Comparison of ENCODE assay signal across 10 cellular contexts in genomic region chr3:78919021-78919755, GRCh38.
DNase-seq lines count a peak whose midpoint lies in the region; ATAC-seq, FAIRE-seq and TF ChIP-seq lines count a peak whose summit lies in the region.
"Had no signal": no experiment of that assay in that cellular context is flagged by ENCODE, and none has a peak within 500 bp of the region (broad histone marks: within the 10 kb centered on the region; RNA-seq: fewer than 3 reads in every experiment).

No MANE protein-coding gene starts in this region.

- H3K4me1 Mint-ChIP-seq in activated CD8-positive, alpha-beta T cell treated with anti-CD3 and anti-CD28 coated beads for 36 hours (ENCODE audit: low read depth): no peaks in the 10 kb centered on the region
- H3K4me1 Mint-ChIP-seq in activated CD8-positive, alpha-beta T cell treated with anti-CD3 and anti-CD28 coated beads, Interleukin-2, amount 10 ng/mL, durations not matched to agents 7 days and 5 days (ENCODE audit: low read depth): no peaks in the 10 kb centered on the region
- peaks cover 14% of the 10 kb centered on the region for H3K4me1 Mint-ChIP-seq in type B pancreatic cell (ENCODE audit: unreplicated experiment)

- TF ChIP-seq CTCF in activated CD8-positive, alpha-beta T cell treated with anti-CD3 and anti-CD28 coated beads for 36 hours (IDR thresholded peaks at IDR 0.05): no peak
- TF ChIP-seq CTCF in type B pancreatic cell (conservative IDR thresholded peaks at IDR 0.05): no peak

- H3K27me3 Mint-ChIP-seq in activated CD8-positive, alpha-beta T cell treated with anti-CD3 and anti-CD28 coated beads for 36 hours: no peaks in the 10 kb centered on the region
- no peaks in the 10 kb centered on the region for H3K27me3 Mint-ChIP-seq in activated CD8-positive, alpha-beta T cell treated with anti-CD3 and anti-CD28 coated beads, Interleukin-2, amount 10 ng/mL, durations not matched to agents 7 days and 5 days (ENCODE audit: low read depth)
- no peaks in the 10 kb centered on the region for H3K27me3 Mint-ChIP-seq in type B pancreatic cell

- peak; percentile 13 for DNase-seq in activated CD8-positive, alpha-beta T cell treated with anti-CD3 and anti-CD28 coated beads for 36 hours
- DNase-seq in activated CD8-positive, alpha-beta T cell treated with anti-CD3 and anti-CD28 coated beads, Interleukin-2, amount 10 ng/mL, durations not matched to agents 7 days and 5 days: no peak
- DNase-seq in HTR-8/SVneo (ENCODE audit: insufficient read length, low spot score) (peak; percentile 29), epithelial cell of prostate (ENCODE audit: low read depth, low spot score) (peak; percentile 64), type B pancreatic cell (ENCODE audit: extremely low spot score, unreplicated experiment) (no peak), germinal center (ENCODE audit: low spot score) (no peak), hippocampal formation (lab: John Stamatoyannopoulos, UW) (no peak)

- H3K9me3 Mint-ChIP-seq in activated CD8-positive, alpha-beta T cell treated with anti-CD3 and anti-CD28 coated beads for 36 hours: peaks cover 3% of the 10 kb centered on the region
- H3K9me3 Mint-ChIP-seq in activated CD8-positive, alpha-beta T cell treated with anti-CD3 and anti-CD28 coated beads, Interleukin-2, amount 10 ng/mL, durations not matched to agents 7 days and 5 days (ENCODE audit: insufficient read depth): no peaks in the 10 kb centered on the region
- H3K9me3 Mint-ChIP-seq in type B pancreatic cell: no peaks in the 10 kb centered on the region

- CTCF ChIA-PET in activated CD8-positive, alpha-beta T cell treated with anti-CD3 and anti-CD28 coated beads for 36 hours (lab: Charles Lee): no interaction called here
- CTCF ChIA-PET in activated CD8-positive, alpha-beta T cell treated with anti-CD3 and anti-CD28 coated beads, Interleukin-2, amount 10 ng/mL, durations not matched to agents 7 days and 5 days (lab: Charles Lee): interaction anchor here (0.8 kb wide), 1 partner anchor 188 kb away, joined by 3 read pairs; no protein-coding TSS in a partner anchor

- ATAC-seq in activated CD8-positive, alpha-beta T cell treated with anti-CD3 and anti-CD28 coated beads for 36 hours: peak; percentile 95
- ATAC-seq in activated CD8-positive, alpha-beta T cell treated with anti-CD3 and anti-CD28 coated beads, Interleukin-2, amount 10 ng/mL, durations not matched to agents 7 days and 5 days: no peak
- no peak for ATAC-seq in GM19351 (IDR thresholded peaks at IDR 0.05; ENCODE audit: unreplicated experiment)

- peak; percentile 13 for FAIRE-seq in HTR-8/SVneo (lab: Jason Lieb, UNC)

- POLR2A ChIA-PET in activated CD8-positive, alpha-beta T cell treated with anti-CD3 and anti-CD28 coated beads for 36 hours (lab: Charles Lee): no interaction called here
- POLR2A ChIA-PET in activated CD8-positive, alpha-beta T cell treated with anti-CD3 and anti-CD28 coated beads, Interleukin-2, amount 10 ng/mL, durations not matched to agents 7 days and 5 days (lab: Charles Lee): no interaction called here

- H3K27ac ChIP-seq in epithelial cell of prostate: peak overlapping the region; percentile 93
- H3K27ac ChIP-seq: C4-2B, right atrium auricular region had no signal

- H3K27ac Mint-ChIP-seq in activated CD8-positive, alpha-beta T cell treated with anti-CD3 and anti-CD28 coated beads for 36 hours: peak overlapping the region; percentile 76
- no peak overlapping the region for H3K27ac Mint-ChIP-seq in activated CD8-positive, alpha-beta T cell treated with anti-CD3 and anti-CD28 coated beads, Interleukin-2, amount 10 ng/mL, durations not matched to agents 7 days and 5 days
- H3K27ac Mint-ChIP-seq in type B pancreatic cell: peak overlapping the region; percentile 32

- H3K36me3 Mint-ChIP-seq in activated CD8-positive, alpha-beta T cell treated with anti-CD3 and anti-CD28 coated beads for 36 hours (ENCODE audit: low read depth): no peaks in the 10 kb centered on the region
- no peaks in the 10 kb centered on the region for H3K36me3 Mint-ChIP-seq in activated CD8-positive, alpha-beta T cell treated with anti-CD3 and anti-CD28 coated beads, Interleukin-2, amount 10 ng/mL, durations not matched to agents 7 days and 5 days (ENCODE audit: low read depth)
- H3K36me3 Mint-ChIP-seq in type B pancreatic cell: peaks cover 8% of the 10 kb centered on the region

- no peak overlapping the region for H3K4me3 Mint-ChIP-seq in activated CD8-positive, alpha-beta T cell treated with anti-CD3 and anti-CD28 coated beads for 36 hours
- no peak overlapping the region for H3K4me3 Mint-ChIP-seq in activated CD8-positive, alpha-beta T cell treated with anti-CD3 and anti-CD28 coated beads, Interleukin-2, amount 10 ng/mL, durations not matched to agents 7 days and 5 days
- no peak overlapping the region for H3K4me3 Mint-ChIP-seq in type B pancreatic cell

- intact Hi-C loops in activated CD8-positive, alpha-beta T cell treated with anti-CD3 and anti-CD28 coated beads for 36 hours (cut with micrococcal nuclease): no loop called here

Comparison
In these comparisons a context has a peak if more than half of its experiments do, and no peak if none do; other contexts are left out.
1. DNase-seq: peak in activated CD8-positive, alpha-beta T cell treated with anti-CD3 and anti-CD28 coated beads for 36 hours (single experiment), HTR-8/SVneo (single experiment) and epithelial cell of prostate (single experiment); none in activated CD8-positive, alpha-beta T cell treated with anti-CD3 and anti-CD28 coated beads, Interleukin-2, amount 10 ng/mL, durations not matched to agents 7 days and 5 days (single experiment), type B pancreatic cell (single experiment), germinal center (single experiment) and hippocampal formation (0 of 2).